Comparison of ENCODE assay signal across 8 cellular contexts in genomic region chr1:39105841-39106765, GRCh38.
DNase-seq lines count a peak whose midpoint lies in the region; ATAC-seq and TF ChIP-seq lines count a peak whose summit lies in the region.

No MANE protein-coding gene starts in this region.

- H3K4me1 ChIP-seq in esophagus squamous epithelium = peaks cover 34 to 83% (median 52%) of the 10 kb centered on the region in 3 donors
- peaks cover 77% of the 10 kb centered on the region for H3K4me1 ChIP-seq in vagina

- no peaks in the 10 kb centered on the region for H3K9me3 Mint-ChIP-seq in CD4-positive, alpha-beta T cell
- no peaks in the 10 kb centered on the region for H3K9me3 Mint-ChIP-seq in activated CD4-positive, alpha-beta memory T cell treated with anti-CD3 and anti-CD28 coated beads, Interleukin-2, amount 10 ng/mL, durations not matched to agents 7 days and 5 days
- H3K9me3 Mint-ChIP-seq in naive B cell = no peaks in the 10 kb centered on the region

- H3K36me3 ChIP-seq in esophagus squamous epithelium (no peaks in the 10 kb centered on the region), vagina (no peaks in the 10 kb centered on the region)

- POLR2A ChIA-PET in CD4-positive, alpha-beta T cell (lab: Charles Lee) = interaction anchor here (0.5 to 1.2 kb wide), 5 partner anchors 78 to 499 kb away, joined by 3 to 4 read pairs (median 3); no protein-coding TSS in a partner anchor
- POLR2A ChIA-PET in activated CD4-positive, alpha-beta memory T cell treated with anti-CD3 and anti-CD28 coated beads, Interleukin-2, amount 10 ng/mL, durations not matched to agents 7 days and 5 days (lab: Charles Lee) = interaction anchor here (1.0 to 1.6 kb wide), 3 partner anchors 8 to 153 kb away, joined by 3 to 4 read pairs (median 4); no protein-coding TSS in a partner anchor

- no peak for TF ChIP-seq POLR2A in esophagus squamous epithelium (IDR thresholded peaks at IDR 0.05)
- no peak for TF ChIP-seq POLR2A in vagina (IDR thresholded peaks at IDR 0.05)

- H3K4me3 Mint-ChIP-seq in CD4-positive, alpha-beta T cell = peak overlapping the region; percentile 88
- no peak overlapping the region for H3K4me3 Mint-ChIP-seq in activated CD4-positive, alpha-beta memory T cell treated with anti-CD3 and anti-CD28 coated beads, Interleukin-2, amount 10 ng/mL, durations not matched to agents 7 days and 5 days
- peak overlapping the region in 4 of 8 donors; percentile 86 to 94 (median 92) for H3K4me3 Mint-ChIP-seq in naive B cell

- H3K4me3 ChIP-seq in esophagus squamous epithelium (peak overlapping the region; percentile 81 to 99 (median 96)), vagina (peak overlapping the region; percentile 75 to 99)

- DNase-seq in CD4-positive, alpha-beta T cell = peak in 2 of 10 experiments; percentile 26 to 37
- peak; percentile 55 for DNase-seq in NCI-H1105 treated with DMSO at 0.1 percent for 48 hours (lab: John Stamatoyannopoulos, UW)
- DNase-seq in activated CD4-positive, alpha-beta memory T cell treated with anti-CD3 and anti-CD28 coated beads, Interleukin-2, amount 10 ng/mL, durations not matched to agents 7 days and 5 days = peak; percentile 23
- DNase-seq in esophagus squamous epithelium (lab: John Stamatoyannopoulos, UW) = no peak
- DNase-seq in naive B cell = peak; percentile 32
- no peak for DNase-seq in vagina (ENCODE audit: extremely low spot score in 2 of 2)
- DNase-seq in superior temporal gyrus (ENCODE audit: extremely low spot score) = no peak

- no peak overlapping the region for H3K27ac ChIP-seq in CD4-positive, alpha-beta T cell (ENCODE audit: low read depth, low read length)
- peak overlapping the region; percentile 94 to 97 (median 96) for H3K27ac ChIP-seq in esophagus squamous epithelium
- H3K27ac ChIP-seq in vagina = peak overlapping the region; percentile 96

- H3K27me3 ChIP-seq in CD4-positive, alpha-beta T cell (ENCODE audit: control insufficient read depth, insufficient read depth, low read length) = no peaks in the 10 kb centered on the region
- H3K27me3 ChIP-seq in esophagus squamous epithelium = no peaks in the 10 kb centered on the region
- no peaks in the 10 kb centered on the region for H3K27me3 ChIP-seq in vagina

- no peaks in the 10 kb centered on the region for H3K27me3 Mint-ChIP-seq in CD4-positive, alpha-beta T cell
- peaks cover 14% of the 10 kb centered on the region for H3K27me3 Mint-ChIP-seq in activated CD4-positive, alpha-beta memory T cell treated with anti-CD3 and anti-CD28 coated beads, Interleukin-2, amount 10 ng/mL, durations not matched to agents 7 days and 5 days
- H3K27me3 Mint-ChIP-seq in naive B cell = no peaks in the 10 kb centered on the region

- H3K27ac Mint-ChIP-seq in CD4-positive, alpha-beta T cell = peak overlapping the region; percentile 15
- H3K27ac Mint-ChIP-seq in activated CD4-positive, alpha-beta memory T cell treated with anti-CD3 and anti-CD28 coated beads, Interleukin-2, amount 10 ng/mL, durations not matched to agents 7 days and 5 days = peak overlapping the region; percentile 21
- peak overlapping the region; percentile 74 to 87 (median 79) for H3K27ac Mint-ChIP-seq in naive B cell

- intact Hi-C loops in CD4-positive, alpha-beta T cell (cut with DNase I, micrococcal nuclease) = loop anchor here in 1 of 2 experiments (2.0 kb wide), 1 partner anchor 73 kb away; no protein-coding TSS in a partner anchor
- intact Hi-C loops in esophagus squamous epithelium (cut with DNase I) (loop anchor here (5.0 kb wide), 1 partner anchor 86 kb away; no protein-coding TSS in a partner anchor), vagina (cut with DNase I) (loop anchor here (5.0 kb wide), 1 partner anchor 86 kb away; no protein-coding TSS in a partner anchor)

- CTCF ChIA-PET in CD4-positive, alpha-beta T cell (lab: Charles Lee) = interaction anchor here (0.9 to 1.8 kb wide), 3 partner anchors 86 to 305 kb away, joined by 3 to 14 read pairs (median 3); no protein-coding TSS in a partner anchor
- CTCF ChIA-PET in activated CD4-positive, alpha-beta memory T cell treated with anti-CD3 and anti-CD28 coated beads, Interleukin-2, amount 10 ng/mL, durations not matched to agents 7 days and 5 days (lab: Charles Lee) = interaction anchor here (0.9 to 6.9 kb wide), 7 partner anchors 7 to 433 kb away, joined by 3 to 34 read pairs (median 3); no protein-coding TSS in a partner anchor

- 6 to 16% methylated on average over 15 to 22 of the region's 39 CpGs for WGBS in esophagus squamous epithelium, 2 donors

- TF ChIP-seq CTCF in CD4-positive, alpha-beta T cell (IDR thresholded peaks at IDR 0.05) = no peak
- TF ChIP-seq CTCF in esophagus squamous epithelium (IDR thresholded peaks at IDR 0.05) = no peak
- TF ChIP-seq CTCF in vagina (IDR thresholded peaks at IDR 0.05) = no peak

- no peaks in the 10 kb centered on the region for H3K9me3 ChIP-seq in CD4-positive, alpha-beta T cell (ENCODE audit: control insufficient read depth, low read length)
- H3K9me3 ChIP-seq in esophagus squamous epithelium = no peaks in the 10 kb centered on the region
- no peaks in the 10 kb centered on the region for H3K9me3 ChIP-seq in vagina

- no peaks in the 10 kb centered on the region for H3K36me3 Mint-ChIP-seq in CD4-positive, alpha-beta T cell (ENCODE audit: low read depth)
- peaks cover 2% of the 10 kb centered on the region for H3K36me3 Mint-ChIP-seq in activated CD4-positive, alpha-beta memory T cell treated with anti-CD3 and anti-CD28 coated beads, Interleukin-2, amount 10 ng/mL, durations not matched to agents 7 days and 5 days (ENCODE audit: low read depth)
- H3K36me3 Mint-ChIP-seq in naive B cell = no peaks in the 10 kb centered on the region

- ATAC-seq in CD4-positive, alpha-beta T cell (ENCODE audit: poor library complexity) = peak; percentile 18
- ATAC-seq in GM19463 (IDR thresholded peaks at IDR 0.05; ENCODE audit: unreplicated experiment) = peak; percentile 31
- ATAC-seq in naive B cell (ENCODE audit: low read depth in 2 of 2) = peak; percentile 11 to 12

- H3K4me1 Mint-ChIP-seq in CD4-positive, alpha-beta T cell (ENCODE audit: low read depth) = peaks cover 35% of the 10 kb centered on the region
- peaks cover 38% of the 10 kb centered on the region for H3K4me1 Mint-ChIP-seq in activated CD4-positive, alpha-beta memory T cell treated with anti-CD3 and anti-CD28 coated beads, Interleukin-2, amount 10 ng/mL, durations not matched to agents 7 days and 5 days
- peaks cover 31 to 45% (median 37%) of the 10 kb centered on the region in 3 donors for H3K4me1 Mint-ChIP-seq in naive B cell

Comparison
In these comparisons a context has a peak if more than half of its experiments do, and no peak if none do; other contexts are left out.
1. DNase-seq: peak in NCI-H1105 treated with DMSO at 0.1 percent for 48 hours (single experiment), activated CD4-positive, alpha-beta memory T cell treated with anti-CD3 and anti-CD28 coated beads, Interleukin-2, amount 10 ng/mL, durations not matched to agents 7 days and 5 days (single experiment) and naive B cell (single experiment); none in esophagus squamous epithelium (single experiment), vagina (0 of 2) and superior temporal gyrus (single experiment).
2. H3K27ac Mint-ChIP-seq: peak in every context shown above with its lines; median percentile 79 in naive B cell; 21 in activated CD4-positive, alpha-beta memory T cell treated with anti-CD3 and anti-CD28 coated beads, Interleukin-2, amount 10 ng/mL, durations not matched to agents 7 days and 5 days; 15 in CD4-positive, alpha-beta T cell.
3. Peak in every context shown above with its lines, with median percentiles within 50 percentile points of each other: ATAC-seq.